Comparison of ENCODE assay signal across 10 cellular contexts in the genomic region with DNA sequence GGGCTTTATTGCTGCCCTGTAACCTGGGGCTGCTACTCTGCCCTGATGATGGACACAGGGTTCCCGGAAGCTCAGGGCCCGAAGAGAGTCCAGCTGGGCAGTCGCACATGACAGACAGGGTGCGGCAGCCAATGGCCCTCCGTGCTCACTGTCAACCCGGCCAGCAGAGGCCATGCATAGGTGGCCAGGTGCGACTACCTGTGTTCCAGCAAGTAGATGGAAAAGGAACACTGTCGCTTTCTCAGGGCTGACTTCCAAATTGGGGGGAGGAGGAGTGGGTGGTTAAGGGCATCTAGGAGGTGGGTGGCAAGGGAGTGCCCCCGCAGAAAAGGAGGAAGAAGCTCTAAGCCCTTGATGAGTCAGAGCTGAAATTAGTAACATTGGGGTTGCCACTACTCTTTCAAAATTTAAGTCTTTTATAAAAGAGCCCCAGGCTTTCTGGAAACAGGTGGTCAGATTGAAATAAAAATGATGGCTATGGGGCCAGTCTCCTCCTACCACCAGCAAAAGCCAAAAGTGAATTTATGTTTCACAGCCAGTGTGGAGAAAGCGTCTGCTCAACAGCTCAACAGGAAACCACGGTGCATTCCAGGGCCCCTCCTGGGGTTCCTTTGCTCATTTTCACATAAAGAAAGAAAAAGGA. TPM values are rescaled to one million over a fixed set of nuclear protein-coding genes. Genes with fewer than 3 reads are reported as not detected.
DNase-seq lines count a peak whose midpoint lies in the region; ATAC-seq, FAIRE-seq and TF ChIP-seq lines count a peak whose summit lies in the region.
"Had no signal": no experiment of that assay in that cellular context is flagged by ENCODE, and none has a peak within 500 bp of the region (broad histone marks: within the 10 kb centered on the region; RNA-seq: fewer than 3 reads in every experiment).

No MANE protein-coding gene starts in this region.

- H4K20me1 ChIP-seq in endothelial cell of umbilical vein (replicated peaks; ENCODE audit: control insufficient read depth, extremely low read depth, insufficient read depth, low read length) = no peaks in the 10 kb centered on the region

- no peak overlapping the region for H2AFZ ChIP-seq in endothelial cell of umbilical vein (ENCODE audit: low read depth, low read length)

- no peaks in the 10 kb centered on the region for H3K9me1 ChIP-seq in endothelial cell of umbilical vein (replicated peaks; ENCODE audit: control insufficient read depth, extremely low read depth, insufficient read depth, low read length)

- H3K4me3 ChIP-seq in endothelial cell of umbilical vein (replicated peaks in 1 of 3; ENCODE audit: insufficient read depth in 1 of 3, low read depth in 1 of 3, low read length in 3 of 3) (no peak overlapping the region), thyroid gland (replicated peaks in 1 of 3) (no peak overlapping the region)

- WGBS in thyroid gland, 2 donors = 69 to 70% methylated on average over 11 of the region's 11 CpGs

- H3K27me3 ChIP-seq in endothelial cell of umbilical vein (ENCODE audit: control insufficient read depth in 2 of 2, insufficient read depth in 2 of 2, low read length in 2 of 2) (no peaks in the 10 kb centered on the region), thyroid gland (no peaks in the 10 kb centered on the region)

- in situ Hi-C loops in KBM-7 (cut with MboI; ENCODE audit: low pct_unique_long_range_greater_than_20kb, low sequenced_read_pairs) = no loop called here

- peak; percentile 33 for FAIRE-seq in endothelial cell of umbilical vein (lab: Jason Lieb, UNC)

- no peaks in the 10 kb centered on the region for H3K9me3 ChIP-seq in endothelial cell of umbilical vein (replicated peaks; ENCODE audit: control insufficient read depth, insufficient read depth, low read length)
- H3K9me3 ChIP-seq in thyroid gland = no peaks in the 10 kb centered on the region

- no TSS peak for BruUV-seq in endothelial cell of umbilical vein (replicated peaks; lab: Mats Ljungman, UMichigan)

- H3K36me3 ChIP-seq in endothelial cell of umbilical vein (ENCODE audit: control insufficient read depth in 2 of 2, extremely low read depth in 1 of 2, insufficient read depth in 2 of 2, low read length in 2 of 2) = no peaks in the 10 kb centered on the region
- H3K36me3 ChIP-seq in thyroid gland = no peaks in the 10 kb centered on the region

- H3K4me1 ChIP-seq in endothelial cell of umbilical vein (ENCODE audit: control insufficient read depth, extremely low read depth, insufficient read depth, low read length) (peaks cover 34% of the 10 kb centered on the region), thyroid gland (peaks cover 17 to 18% of the 10 kb centered on the region in 2 donors)

- ATAC-seq in activated naive CD4-positive, alpha-beta T cell treated with anti-CD3 and anti-CD28 coated beads, Interleukin-2, amount 50 U/mL, for 72 hours = peak; percentile 29 to 67
- ATAC-seq in HG03175 (IDR thresholded peaks at IDR 0.05; ENCODE audit: unreplicated experiment) = no peak

- peaks cover 11% of the 10 kb centered on the region for H3K79me2 ChIP-seq in endothelial cell of umbilical vein (ENCODE audit: control insufficient read depth, insufficient read depth, low read length)

- intact Hi-C loops in endothelial cell of umbilical vein (cut with micrococcal nuclease) (loop anchor here (1.0 to 5.0 kb wide), 3 partner anchors 8 to 38 kb away; partner anchors contain the start of gene RPS6KA2), thyroid gland (cut with DNase I) (no loop called here)

- no peaks in the 10 kb centered on the region for H3K36me3 Mint-ChIP-seq in activated naive CD4-positive, alpha-beta T cell treated with anti-CD3 and anti-CD28 coated beads, Interleukin-2, amount 50 U/mL, for 72 hours

- POLR2A ChIA-PET in endothelial cell of umbilical vein (lab: Charles Lee) = interaction anchor here (0.9 to 1.8 kb wide), 2 partner anchors 10 to 38 kb away, joined by 3 to 10 read pairs; no protein-coding TSS in a partner anchor

- TF ChIP-seq POLR2A in endothelial cell of umbilical vein (IDR thresholded peaks at IDR 0.05; ENCODE audit: low read depth, low read length) (no peak), thyroid gland (IDR thresholded peaks at IDR 0.05) (no peak)

- DNase-seq in activated naive CD4-positive, alpha-beta T cell treated with anti-CD3 and anti-CD28 coated beads, Interleukin-2, amount 50 U/mL, for 72 hours (ENCODE audit: low spot score in 2 of 2) = no peak
- no peak for DNase-seq in activated naive CD4-positive, alpha-beta T cell treated with Interleukin-2 at 50 U/mL for 16 hours
- peak; percentile 28 for DNase-seq in KBM-7
- DNase-seq in endothelial cell of umbilical vein (ENCODE audit: low read depth, low spot score) = no peak
- DNase-seq in thyroid gland = peak; percentile 42 to 45
- no peak for DNase-seq in DMS153 (lab: John Stamatoyannopoulos, UW)
- no peak for DNase-seq in NCI-H2107 treated with DMSO at 0.1 percent for 48 hours (lab: John Stamatoyannopoulos, UW; ENCODE audit: unreplicated experiment)
- DNase-seq: DND-41 had no signal

- H3K27ac ChIP-seq in endothelial cell of umbilical vein (ENCODE audit: insufficient read depth, low read depth, low read length) (peak overlapping the region; percentile 40), thyroid gland (peak overlapping the region in 2 of 3 donors; percentile 25 to 34)
- H3K27ac ChIP-seq: VCaP had no signal

- CTCF ChIA-PET in endothelial cell of umbilical vein (lab: Charles Lee) = interaction anchor here (0.7 to 1.7 kb wide), 10 partner anchors 10 to 183 kb away, joined by 3 to 6 read pairs (median 3); no protein-coding TSS in a partner anchor

- no peaks in the 10 kb centered on the region for H3K9me3 Mint-ChIP-seq in activated naive CD4-positive, alpha-beta T cell treated with anti-CD3 and anti-CD28 coated beads, Interleukin-2, amount 50 U/mL, for 72 hours

- TF ChIP-seq CTCF in endothelial cell of umbilical vein (IDR thresholded peaks at IDR 0.05; ENCODE audit: extremely low read depth in 1 of 2, insufficient read depth in 1 of 2, low read depth in 1 of 2, low read length in 2 of 2) (no peak), thyroid gland (IDR thresholded peaks at IDR 0.05) (no peak)

- H3K9ac ChIP-seq in endothelial cell of umbilical vein (replicated peaks; ENCODE audit: extremely low read depth, insufficient read depth, low read length) = no peak overlapping the region

- dilution Hi-C loops in endothelial cell of umbilical vein (cut with MboI; ENCODE audit: extremely low pct_ligation_motif_present, low sequenced_read_pairs) = no loop called here

- peak overlapping the region in 1 of 2 donors; percentile 50 for H3K27ac Mint-ChIP-seq in activated naive CD4-positive, alpha-beta T cell treated with anti-CD3 and anti-CD28 coated beads, Interleukin-2, amount 50 U/mL, for 72 hours

- H3K4me2 ChIP-seq in endothelial cell of umbilical vein (ENCODE audit: insufficient read depth, low read length) = peak overlapping the region; percentile 13

TF ChIP-seq in endothelial cell of umbilical vein, 7 proteins besides CTCF, POLR2A, EP300 and RAD21:
- TF ChIP-seq JUN (IDR thresholded peaks at IDR 0.05; ENCODE audit: borderline replicate concordance, insufficient read depth, insufficient read length, low read depth) (peak; percentile 6), GATA2 (IDR thresholded peaks at IDR 0.05; ENCODE audit: insufficient read depth, insufficient read length, low read depth, low read length) (no peak)
TF ChIP-seq in endothelial cell of umbilical vein: peak in this region for 1.

RNA-seq across cellular contexts. Expression of gene RAMACL, which starts 2.3 kb away (rescaled TPM):
- 1 to 10 TPM in 1 of 2 donors, under 1 TPM in 1; 0.52 to 1.2 TPM for total RNA-seq in activated naive CD4-positive, alpha-beta T cell treated with anti-CD3 and anti-CD28 coated beads, Interleukin-2, amount 50 U/mL, for 72 hours
- 4.0 and 5.3 TPM in 2 replicates for total RNA-seq in endothelial cell of umbilical vein
- 0.17 and 0.25 TPM in 2 replicates for polyA plus RNA-seq in endothelial cell of umbilical vein
- polyA plus RNA-seq in endothelial cell of umbilical vein (2011; cell fraction: cytosol; rRNA removed) = 0.14 and 0.17 TPM in 2 replicates
- 3.7 and 4.7 TPM in 2 replicates for polyA plus RNA-seq in endothelial cell of umbilical vein (2011; cell fraction: nucleus; rRNA removed)
- polyA plus RNA-seq in endothelial cell of umbilical vein (2012) = 0.40 and 0.90 TPM in 2 replicates
- polyA minus RNA-seq in endothelial cell of umbilical vein = 9.8 and 10.3 TPM in 2 replicates
- 1.8 TPM for polyA minus RNA-seq in endothelial cell of umbilical vein (2011; cell fraction: cytosol; rRNA and poly(A)+ RNA removed)
- polyA minus RNA-seq in endothelial cell of umbilical vein (2011; cell fraction: nucleus; rRNA and poly(A)+ RNA removed) = 22.9 and 26.7 TPM in 2 replicates
- 10 to 100 TPM in 1 of 4 donors, 1 to 10 TPM in 3; 3.7 to 13.4 (median 9.0) TPM for total RNA-seq in thyroid gland

RNA-seq across cellular contexts. Expression of gene RPS6KA2, which starts 38.2 kb away (rescaled TPM):
- total RNA-seq in activated naive CD4-positive, alpha-beta T cell treated with anti-CD3 and anti-CD28 coated beads, Interleukin-2, amount 50 U/mL, for 72 hours = 1 to 10 TPM; 2.9 to 4.0 TPM
- total RNA-seq in endothelial cell of umbilical vein (72.6 and 75.8 TPM in 2 replicates), thyroid gland (100 to 1,000 TPM in 1 of 4 donors, 10 to 100 TPM in 3; 64.9 to 101 (median 81.6) TPM)
- 50.8 and 54.5 TPM in 2 replicates for polyA plus RNA-seq in endothelial cell of umbilical vein
- 55.6 and 63.8 TPM in 2 replicates for polyA plus RNA-seq in endothelial cell of umbilical vein (2011; cell fraction: cytosol; rRNA removed)
- 54.4 and 62.9 TPM in 2 replicates for polyA plus RNA-seq in endothelial cell of umbilical vein (2011; cell fraction: nucleus; rRNA removed)
- polyA plus RNA-seq in endothelial cell of umbilical vein (2012) = 45.5 and 51.6 TPM in 2 replicates
- 156 and 158 TPM in 2 replicates for polyA minus RNA-seq in endothelial cell of umbilical vein
- polyA minus RNA-seq in endothelial cell of umbilical vein (2011; cell fraction: cytosol; rRNA and poly(A)+ RNA removed) = not detected
- polyA minus RNA-seq in endothelial cell of umbilical vein (2011; cell fraction: nucleus; rRNA and poly(A)+ RNA removed) = 79.6 and 96.9 TPM in 2 replicates

Comparison
In these comparisons a context has a peak if more than half of its experiments do, and no peak if none do; other contexts are left out.
1. DNase-seq: peak in KBM-7 (single experiment) and thyroid gland (2 of 2); none in activated naive CD4-positive, alpha-beta T cell treated with anti-CD3 and anti-CD28 coated beads, Interleukin-2, amount 50 U/mL, for 72 hours (0 of 2), activated naive CD4-positive, alpha-beta T cell treated with Interleukin-2 at 50 U/mL for 16 hours (single experiment), endothelial cell of umbilical vein (single experiment), DMS153 (single experiment) and NCI-H2107 treated with DMSO at 0.1 percent for 48 hours (single experiment).
2. RNA of gene RPS6KA2, which starts 38.2 kb away (total RNA-seq): 64.9 to 101 TPM in thyroid gland and 72.6 to 75.8 TPM in endothelial cell of umbilical vein; 2.9 to 4.0 TPM in activated naive CD4-positive, alpha-beta T cell treated with anti-CD3 and anti-CD28 coated beads, Interleukin-2, amount 50 U/mL, for 72 hours; every median in the first group is over 10 times any median in the second.